1 cellular context compared by ENCODE assay signal in genomic region chr12:108565976-108566375, GRCh38.
TF ChIP-seq lines count a peak whose summit lies in the region.

No MANE protein-coding gene starts in this region.

TF ChIP-seq in K562, 482 proteins besides CTCF, POLR2A, EP300 and RAD21:
- TF ChIP-seq TEAD2 (tag; IDR thresholded peaks at IDR 0.05) (no peak), HMGXB4 (CRISPR knock-in tag; IDR thresholded peaks at IDR 0.05) (no peak), HDAC1 (IDR thresholded peaks at IDR 0.05) (no peak), ZBTB17 (CRISPR knock-in tag; IDR thresholded peaks at IDR 0.05) (no peak), MTA2 (IDR thresholded peaks at IDR 0.05; ENCODE audit: low read depth) (no peak), ZNF639 (CRISPR knock-in tag; conservative IDR thresholded peaks at IDR 0.05 in 1 of 2, IDR thresholded peaks at IDR 0.05 in 1 of 2) (no peak), JUNB (CRISPR knock-in tag; conservative IDR thresholded peaks at IDR 0.05) (no peak), NFIC (IDR thresholded peaks at IDR 0.05) (peak; percentile 36)
